19 cellular contexts compared by ENCODE assay signal in the genomic region with DNA sequence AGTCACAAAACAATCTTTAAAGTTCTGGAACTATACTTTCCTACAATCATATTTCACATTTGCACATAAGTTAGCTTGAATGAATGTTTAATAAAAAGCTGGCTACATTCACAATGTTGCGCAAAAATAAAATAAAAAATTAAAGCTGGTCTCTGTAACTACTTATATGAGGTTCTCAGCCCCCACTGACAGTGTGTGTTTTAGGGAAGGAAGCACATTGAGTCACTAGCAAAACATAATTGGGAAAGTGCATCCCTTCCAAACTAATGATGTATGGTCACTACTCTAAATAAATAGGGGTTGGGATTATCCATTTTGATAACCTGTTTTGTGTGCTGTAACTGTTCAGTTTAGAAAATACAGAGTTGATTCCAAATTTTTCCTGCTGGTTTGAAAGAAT.
DNase-seq lines count a peak whose midpoint lies in the region; FAIRE-seq and TF ChIP-seq lines count a peak whose summit lies in the region.
"Had no signal": no experiment of that assay in that cellular context is flagged by ENCODE, and none has a peak within 500 bp of the region (broad histone marks: within the 10 kb centered on the region; RNA-seq: fewer than 3 reads in every experiment).

No MANE protein-coding gene starts in this region.

- no peak for TF ChIP-seq CTCF in NB4 (IDR thresholded peaks at IDR 0.05; ENCODE audit: low read depth, low read length)
- no peak for TF ChIP-seq CTCF in endothelial cell of umbilical vein (IDR thresholded peaks at IDR 0.05; ENCODE audit: extremely low read depth in 1 of 2, insufficient read depth in 1 of 2, low read depth in 1 of 2, low read length in 2 of 2)
- no peak for TF ChIP-seq CTCF in neural progenitor cell (IDR thresholded peaks at IDR 0.05)

- H3K4me2 ChIP-seq in endothelial cell of umbilical vein (ENCODE audit: insufficient read depth, low read length) (peak overlapping the region; percentile 21), neural progenitor cell (peak overlapping the region; percentile 25)
- H3K4me2 ChIP-seq: BLaER1 treated with 17β-estradiol and CSF1 and Interleukin-3, amounts not matched to agents 10 nM and 100 nM had no signal

- peaks cover 18% of the 10 kb centered on the region for H3K9me3 Mint-ChIP-seq in neural progenitor cell

- no peak overlapping the region for H3K27ac Mint-ChIP-seq in neural progenitor cell
- H3K27ac Mint-ChIP-seq: CD8-positive, alpha-beta T cell had no signal

- H2AFZ ChIP-seq in endothelial cell of umbilical vein (ENCODE audit: low read depth, low read length) (no peak overlapping the region), neural progenitor cell (replicated peaks) (no peak overlapping the region)

- no TSS peak for BruUV-seq in endothelial cell of umbilical vein (replicated peaks; lab: Mats Ljungman, UMichigan)

- H4K20me1 ChIP-seq in endothelial cell of umbilical vein (replicated peaks; ENCODE audit: control insufficient read depth, extremely low read depth, insufficient read depth, low read length): no peaks in the 10 kb centered on the region
- H4K20me1 ChIP-seq in neural progenitor cell (ENCODE audit: low read depth): no peaks in the 10 kb centered on the region
- H4K20me1 ChIP-seq: BLaER1 treated with 17β-estradiol and CSF1 and Interleukin-3, amounts not matched to agents 10 nM and 100 nM had no signal

- H3K4me3 ChIP-seq in NB4 (ENCODE audit: low read depth, low read length) (no peak overlapping the region), endothelial cell of umbilical vein (replicated peaks in 1 of 3; ENCODE audit: insufficient read depth in 1 of 3, low read depth in 1 of 3, low read length in 3 of 3) (no peak overlapping the region), neural progenitor cell (no peak overlapping the region)
- H3K4me3 ChIP-seq: BLaER1 treated with 17β-estradiol and CSF1 and Interleukin-3, amounts not matched to agents 10 nM and 100 nM; SJSA1 had no signal

- dilution Hi-C loops in endothelial cell of umbilical vein (cut with MboI; ENCODE audit: extremely low pct_ligation_motif_present, low sequenced_read_pairs): no loop called here

- no peak overlapping the region for H3K4me3 Mint-ChIP-seq in neural progenitor cell
- H3K4me3 Mint-ChIP-seq: CD8-positive, alpha-beta T cell had no signal

- no peaks in the 10 kb centered on the region for H3K27me3 ChIP-seq in endothelial cell of umbilical vein (ENCODE audit: control insufficient read depth in 2 of 2, insufficient read depth in 2 of 2, low read length in 2 of 2)
- no peaks in the 10 kb centered on the region for H3K27me3 ChIP-seq in neural progenitor cell
- H3K27me3 ChIP-seq: BLaER1 treated with 17β-estradiol and CSF1 and Interleukin-3, amounts not matched to agents 10 nM and 100 nM; SJSA1 had no signal

- intact Hi-C loops in endothelial cell of umbilical vein (cut with micrococcal nuclease): no loop called here

- peak; percentile 2 for DNase-seq in EL
- DNase-seq in NB4 (ENCODE audit: low read depth): peak; percentile 58
- DNase-seq in endothelial cell of umbilical vein (ENCODE audit: low read depth, low spot score): peak; percentile 17
- DNase-seq in neural progenitor cell (ENCODE audit: low spot score): no peak
- no peak for DNase-seq in HuH-7 (ENCODE audit: low spot score)
- no peak for DNase-seq in NCI-H1417 (lab: John Stamatoyannopoulos, UW)
- no peak for DNase-seq in NCI-H1694 (lab: John Stamatoyannopoulos, UW)
- DNase-seq: Calu3; CD8-positive, alpha-beta T cell; GOT3; KG1; NCI-H1105; NCI-H187; NCI-H226; NCI-H524 treated with DMSO at 0.1 percent for 48 hours had no signal

- H3K36me3 ChIP-seq in endothelial cell of umbilical vein (ENCODE audit: control insufficient read depth in 2 of 2, extremely low read depth in 1 of 2, insufficient read depth in 2 of 2, low read length in 2 of 2) (no peaks in the 10 kb centered on the region), neural progenitor cell (peaks cover 9% of the 10 kb centered on the region)
- H3K36me3 ChIP-seq: SJSA1 had no signal

- H3K27me3 Mint-ChIP-seq in neural progenitor cell (ENCODE audit: insufficient read depth, low read depth): peaks cover 4% of the 10 kb centered on the region

- H3K4me1 Mint-ChIP-seq in neural progenitor cell: peaks cover 7% of the 10 kb centered on the region

- no peaks in the 10 kb centered on the region for H3K9me1 ChIP-seq in endothelial cell of umbilical vein (replicated peaks; ENCODE audit: control insufficient read depth, extremely low read depth, insufficient read depth, low read length)

- peaks cover 6% of the 10 kb centered on the region for H3F3A ChIP-seq in neural progenitor cell (ENCODE audit: low read depth)

- peaks cover 12% of the 10 kb centered on the region for H3K4me1 ChIP-seq in endothelial cell of umbilical vein (ENCODE audit: control insufficient read depth, extremely low read depth, insufficient read depth, low read length)
- H3K4me1 ChIP-seq in neural progenitor cell: peaks cover 20% of the 10 kb centered on the region
- H3K4me1 ChIP-seq: SJSA1 had no signal

- TF ChIP-seq POLR2A in NB4 (IDR thresholded peaks at IDR 0.05; ENCODE audit: extremely low read depth, insufficient read length): no peak
- no peak for TF ChIP-seq POLR2A in endothelial cell of umbilical vein (IDR thresholded peaks at IDR 0.05; ENCODE audit: low read depth, low read length)

- peaks cover 20% of the 10 kb centered on the region for H3K36me3 Mint-ChIP-seq in neural progenitor cell

- H3K9ac ChIP-seq in endothelial cell of umbilical vein (replicated peaks; ENCODE audit: extremely low read depth, insufficient read depth, low read length) (no peak overlapping the region), neural progenitor cell (no peak overlapping the region)
- H3K9ac ChIP-seq: BLaER1 treated with 17β-estradiol and CSF1 and Interleukin-3, amounts not matched to agents 10 nM and 100 nM had no signal

- no peaks in the 10 kb centered on the region for H3K9me3 ChIP-seq in endothelial cell of umbilical vein (replicated peaks; ENCODE audit: control insufficient read depth, insufficient read depth, low read length)
- H3K9me3 ChIP-seq in neural progenitor cell (ENCODE audit: low read depth): peaks cover 6% of the 10 kb centered on the region

- CTCF ChIA-PET in endothelial cell of umbilical vein (lab: Charles Lee): no interaction called here

- H3K79me2 ChIP-seq in endothelial cell of umbilical vein (ENCODE audit: control insufficient read depth, insufficient read depth, low read length): no peaks in the 10 kb centered on the region
- H3K79me2 ChIP-seq in neural progenitor cell (ENCODE audit: low read depth): no peaks in the 10 kb centered on the region

- no peak for FAIRE-seq in endothelial cell of umbilical vein (lab: Jason Lieb, UNC)
- FAIRE-seq: GM12891, GM19239 had no signal

- H3K27ac ChIP-seq in endothelial cell of umbilical vein (ENCODE audit: insufficient read depth, low read depth, low read length): no peak overlapping the region
- no peak overlapping the region for H3K27ac ChIP-seq in neural progenitor cell
- H3K27ac ChIP-seq: BLaER1 treated with 17β-estradiol and CSF1 and Interleukin-3, amounts not matched to agents 10 nM and 100 nM; SJSA1 had no signal

- POLR2A ChIA-PET in endothelial cell of umbilical vein (lab: Charles Lee): no interaction called here

TF ChIP-seq in endothelial cell of umbilical vein, 7 proteins besides CTCF, POLR2A, EP300 and RAD21:
- TF ChIP-seq GATA2 (IDR thresholded peaks at IDR 0.05; ENCODE audit: insufficient read depth, insufficient read length, low read depth, low read length) (no peak), JUN (IDR thresholded peaks at IDR 0.05; ENCODE audit: borderline replicate concordance, insufficient read depth, insufficient read length, low read depth) (no peak), FOS (IDR thresholded peaks at IDR 0.05; ENCODE audit: borderline replicate concordance, insufficient read depth, low read length) (peak; percentile 25), EZH2 (IDR thresholded peaks at IDR 0.05; ENCODE audit: borderline replicate concordance, low read depth, low read length, severe bottlenecking) (no peak)

Comparison
In these comparisons a context has a peak if more than half of its experiments do, and no peak if none do; other contexts are left out.
1. DNase-seq: peak in EL (single experiment), NB4 (single experiment) and endothelial cell of umbilical vein (single experiment); none in neural progenitor cell (single experiment), HuH-7 (single experiment), NCI-H1417 (0 of 3) and NCI-H1694 (single experiment).